In the genomic region with DNA sequence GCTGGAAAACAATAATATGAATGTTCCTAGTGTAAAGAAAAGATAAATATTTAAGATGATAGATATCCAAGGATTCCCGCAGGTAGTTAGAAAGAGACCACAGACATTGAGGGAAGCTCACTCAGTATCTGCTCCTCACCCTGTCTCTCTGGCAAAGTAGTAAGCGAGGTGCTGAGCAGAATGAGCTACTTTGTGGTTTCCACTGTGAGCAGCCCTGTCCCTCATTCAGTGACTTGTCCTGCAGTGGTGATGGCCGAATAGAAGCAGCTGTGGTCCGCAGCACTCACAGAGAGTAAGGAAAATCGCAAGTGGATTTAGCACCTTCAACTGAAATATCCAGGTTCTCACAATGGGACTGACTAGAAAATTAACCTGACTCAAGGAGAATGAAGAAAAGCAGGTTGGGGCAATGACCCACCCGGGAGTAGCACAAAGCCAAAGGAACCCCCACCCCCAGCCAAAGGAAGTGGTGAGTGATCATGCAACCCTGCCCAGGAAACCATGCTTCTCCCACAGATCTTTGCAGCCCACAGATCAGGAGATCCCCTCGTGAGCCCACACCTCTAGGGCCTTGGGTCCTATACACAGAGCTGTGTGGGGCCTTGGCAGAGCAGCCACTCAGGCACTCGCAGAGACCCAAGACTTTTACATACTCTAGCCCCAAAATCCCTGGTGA, we compare ENCODE assay signal across 1 cellular context.
TF ChIP-seq lines count a peak whose summit lies in the region.

No MANE protein-coding gene starts in this region.

TF ChIP-seq in GM12878, 131 proteins besides CTCF, POLR2A, EP300 and RAD21 (continued from another document and continues in another):
- TF ChIP-seq SIX5 (IDR thresholded peaks at IDR 0.05; ENCODE audit: low read depth, low read length, severe bottlenecking) (no peak), ESRRA (IDR thresholded peaks at IDR 0.05; ENCODE audit: low read length) (no peak), MEF2A (IDR thresholded peaks at IDR 0.05; ENCODE audit: insufficient read depth, low read depth, low read length) (no peak), NRF1 (conservative IDR thresholded peaks at IDR 0.05; ENCODE audit: low read depth, low read length) (no peak), RBBP5 (conservative IDR thresholded peaks at IDR 0.05) (no peak), SUPT20H (IDR thresholded peaks at IDR 0.05; ENCODE audit: borderline replicate concordance, control insufficient read depth, low read depth, low read length) (no peak), IKZF2 (IDR thresholded peaks at IDR 0.05) (peak in 1 of 2 experiments; percentile 15; a peak in 1 of 4 replicates), ATF7 (IDR thresholded peaks at IDR 0.05; ENCODE audit: low read depth) (no peak), BRCA1 (IDR thresholded peaks at IDR 0.05; ENCODE audit: low read depth, low read length) (no peak), SREBF1 (IDR thresholded peaks at IDR 0.05; ENCODE audit: low read length) (no peak), POLR2AphosphoS2 (IDR thresholded peaks at IDR 0.05; ENCODE audit: low read depth, low read length) (no peak), NR2C1 (IDR thresholded peaks at IDR 0.05) (no peak), YY1 (IDR thresholded peaks at IDR 0.05; ENCODE audit: low read depth, low read length) (no peak), FOXK2 (IDR thresholded peaks at IDR 0.05) (no peak), IKZF1 (conservative IDR thresholded peaks at IDR 0.05) (0 out of 2 replicates have a peak, but pooled peaks have one; percentile 22), TAF1 (IDR thresholded peaks at IDR 0.05; ENCODE audit: borderline replicate concordance, low read depth, low read length) (no peak), BACH1 (IDR thresholded peaks at IDR 0.05; ENCODE audit: borderline replicate concordance) (no peak), BMI1 (IDR thresholded peaks at IDR 0.05; ENCODE audit: borderline replicate concordance) (no peak), ZNF217 (IDR thresholded peaks at IDR 0.05) (no peak), TCF12 (IDR thresholded peaks at IDR 0.05; ENCODE audit: low read depth, low read length) (no peak), EGR1 (IDR thresholded peaks at IDR 0.05; ENCODE audit: borderline replicate concordance in 1 of 2, low read depth in 2 of 2, low read length in 2 of 2) (peak in 1 of 2 experiments; percentile 26; a peak in 1 of 3 replicates), TCF7 (IDR thresholded peaks at IDR 0.05; ENCODE audit: borderline replicate concordance) (no peak), TCF3 (IDR thresholded peaks at IDR 0.05; ENCODE audit: borderline replicate concordance, insufficient read depth, low read depth, low read length) (no peak), TARDBP (IDR thresholded peaks at IDR 0.05; ENCODE audit: borderline replicate concordance) (no peak), IRF4 (IDR thresholded peaks at IDR 0.05; ENCODE audit: low read depth, low read length) (0 out of 2 replicates have a peak, but pooled peaks have one; percentile 20), NR2C2 (IDR thresholded peaks at IDR 0.05; ENCODE audit: borderline replicate concordance, control insufficient read depth, insufficient read length, low read depth) (no peak), PML (IDR thresholded peaks at IDR 0.05; ENCODE audit: low read length) (no peak)
- TF ChIP-seq, protein P1, sequence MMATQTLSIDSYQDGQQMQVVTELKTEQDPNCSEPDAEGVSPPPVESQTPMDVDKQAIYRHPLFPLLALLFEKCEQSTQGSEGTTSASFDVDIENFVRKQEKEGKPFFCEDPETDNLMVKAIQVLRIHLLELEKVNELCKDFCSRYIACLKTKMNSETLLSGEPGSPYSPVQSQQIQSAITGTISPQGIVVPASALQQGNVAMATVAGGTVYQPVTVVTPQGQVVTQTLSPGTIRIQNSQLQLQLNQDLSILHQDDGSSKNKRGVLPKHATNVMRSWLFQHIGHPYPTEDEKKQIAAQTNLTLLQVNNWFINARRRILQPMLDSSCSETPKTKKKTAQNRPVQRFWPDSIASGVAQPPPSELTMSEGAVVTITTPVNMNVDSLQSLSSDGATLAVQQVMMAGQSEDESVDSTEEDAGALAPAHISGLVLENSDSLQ (IDR thresholded peaks at IDR 0.05), result no peak
- TF ChIP-seq, protein P2, sequence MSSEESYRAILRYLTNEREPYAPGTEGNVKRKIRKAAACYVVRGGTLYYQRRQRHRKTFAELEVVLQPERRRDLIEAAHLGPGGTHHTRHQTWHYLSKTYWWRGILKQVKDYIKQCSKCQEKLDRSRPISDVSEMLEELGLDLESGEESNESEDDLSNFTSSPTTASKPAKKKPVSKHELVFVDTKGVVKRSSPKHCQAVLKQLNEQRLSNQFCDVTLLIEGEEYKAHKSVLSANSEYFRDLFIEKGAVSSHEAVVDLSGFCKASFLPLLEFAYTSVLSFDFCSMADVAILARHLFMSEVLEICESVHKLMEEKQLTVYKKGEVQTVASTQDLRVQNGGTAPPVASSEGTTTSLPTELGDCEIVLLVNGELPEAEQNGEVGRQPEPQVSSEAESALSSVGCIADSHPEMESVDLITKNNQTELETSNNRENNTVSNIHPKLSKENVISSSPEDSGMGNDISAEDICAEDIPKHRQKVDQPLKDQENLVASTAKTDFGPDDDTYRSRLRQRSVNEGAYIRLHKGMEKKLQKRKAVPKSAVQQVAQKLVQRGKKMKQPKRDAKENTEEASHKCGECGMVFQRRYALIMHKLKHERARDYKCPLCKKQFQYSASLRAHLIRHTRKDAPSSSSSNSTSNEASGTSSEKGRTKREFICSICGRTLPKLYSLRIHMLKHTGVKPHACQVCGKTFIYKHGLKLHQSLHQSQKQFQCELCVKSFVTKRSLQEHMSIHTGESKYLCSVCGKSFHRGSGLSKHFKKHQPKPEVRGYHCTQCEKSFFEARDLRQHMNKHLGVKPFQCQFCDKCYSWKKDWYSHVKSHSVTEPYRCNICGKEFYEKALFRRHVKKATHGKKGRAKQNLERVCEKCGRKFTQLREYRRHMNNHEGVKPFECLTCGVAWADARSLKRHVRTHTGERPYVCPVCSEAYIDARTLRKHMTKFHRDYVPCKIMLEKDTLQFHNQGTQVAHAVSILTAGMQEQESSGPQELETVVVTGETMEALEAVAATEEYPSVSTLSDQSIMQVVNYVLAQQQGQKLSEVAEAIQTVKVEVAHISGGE (CRISPR knock-in tag; IDR thresholded peaks at IDR 0.05), result no peak
- TF ChIP-seq, protein P3, sequence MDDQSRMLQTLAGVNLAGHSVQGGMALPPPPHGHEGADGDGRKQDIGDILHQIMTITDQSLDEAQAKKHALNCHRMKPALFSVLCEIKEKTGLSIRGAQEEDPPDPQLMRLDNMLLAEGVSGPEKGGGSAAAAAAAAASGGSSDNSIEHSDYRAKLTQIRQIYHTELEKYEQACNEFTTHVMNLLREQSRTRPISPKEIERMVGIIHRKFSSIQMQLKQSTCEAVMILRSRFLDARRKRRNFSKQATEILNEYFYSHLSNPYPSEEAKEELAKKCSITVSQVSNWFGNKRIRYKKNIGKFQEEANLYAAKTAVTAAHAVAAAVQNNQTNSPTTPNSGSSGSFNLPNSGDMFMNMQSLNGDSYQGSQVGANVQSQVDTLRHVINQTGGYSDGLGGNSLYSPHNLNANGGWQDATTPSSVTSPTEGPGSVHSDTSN (IDR thresholded peaks at IDR 0.05; ENCODE audit: insufficient replicate concordance, low read depth, low read length), result no peak
- TF ChIP-seq, protein P4, sequence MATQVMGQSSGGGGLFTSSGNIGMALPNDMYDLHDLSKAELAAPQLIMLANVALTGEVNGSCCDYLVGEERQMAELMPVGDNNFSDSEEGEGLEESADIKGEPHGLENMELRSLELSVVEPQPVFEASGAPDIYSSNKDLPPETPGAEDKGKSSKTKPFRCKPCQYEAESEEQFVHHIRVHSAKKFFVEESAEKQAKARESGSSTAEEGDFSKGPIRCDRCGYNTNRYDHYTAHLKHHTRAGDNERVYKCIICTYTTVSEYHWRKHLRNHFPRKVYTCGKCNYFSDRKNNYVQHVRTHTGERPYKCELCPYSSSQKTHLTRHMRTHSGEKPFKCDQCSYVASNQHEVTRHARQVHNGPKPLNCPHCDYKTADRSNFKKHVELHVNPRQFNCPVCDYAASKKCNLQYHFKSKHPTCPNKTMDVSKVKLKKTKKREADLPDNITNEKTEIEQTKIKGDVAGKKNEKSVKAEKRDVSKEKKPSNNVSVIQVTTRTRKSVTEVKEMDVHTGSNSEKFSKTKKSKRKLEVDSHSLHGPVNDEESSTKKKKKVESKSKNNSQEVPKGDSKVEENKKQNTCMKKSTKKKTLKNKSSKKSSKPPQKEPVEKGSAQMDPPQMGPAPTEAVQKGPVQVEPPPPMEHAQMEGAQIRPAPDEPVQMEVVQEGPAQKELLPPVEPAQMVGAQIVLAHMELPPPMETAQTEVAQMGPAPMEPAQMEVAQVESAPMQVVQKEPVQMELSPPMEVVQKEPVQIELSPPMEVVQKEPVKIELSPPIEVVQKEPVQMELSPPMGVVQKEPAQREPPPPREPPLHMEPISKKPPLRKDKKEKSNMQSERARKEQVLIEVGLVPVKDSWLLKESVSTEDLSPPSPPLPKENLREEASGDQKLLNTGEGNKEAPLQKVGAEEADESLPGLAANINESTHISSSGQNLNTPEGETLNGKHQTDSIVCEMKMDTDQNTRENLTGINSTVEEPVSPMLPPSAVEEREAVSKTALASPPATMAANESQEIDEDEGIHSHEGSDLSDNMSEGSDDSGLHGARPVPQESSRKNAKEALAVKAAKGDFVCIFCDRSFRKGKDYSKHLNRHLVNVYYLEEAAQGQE (IDR thresholded peaks at IDR 0.05; ENCODE audit: low read depth, low read length), result no peak
- TF ChIP-seq, protein P5, sequence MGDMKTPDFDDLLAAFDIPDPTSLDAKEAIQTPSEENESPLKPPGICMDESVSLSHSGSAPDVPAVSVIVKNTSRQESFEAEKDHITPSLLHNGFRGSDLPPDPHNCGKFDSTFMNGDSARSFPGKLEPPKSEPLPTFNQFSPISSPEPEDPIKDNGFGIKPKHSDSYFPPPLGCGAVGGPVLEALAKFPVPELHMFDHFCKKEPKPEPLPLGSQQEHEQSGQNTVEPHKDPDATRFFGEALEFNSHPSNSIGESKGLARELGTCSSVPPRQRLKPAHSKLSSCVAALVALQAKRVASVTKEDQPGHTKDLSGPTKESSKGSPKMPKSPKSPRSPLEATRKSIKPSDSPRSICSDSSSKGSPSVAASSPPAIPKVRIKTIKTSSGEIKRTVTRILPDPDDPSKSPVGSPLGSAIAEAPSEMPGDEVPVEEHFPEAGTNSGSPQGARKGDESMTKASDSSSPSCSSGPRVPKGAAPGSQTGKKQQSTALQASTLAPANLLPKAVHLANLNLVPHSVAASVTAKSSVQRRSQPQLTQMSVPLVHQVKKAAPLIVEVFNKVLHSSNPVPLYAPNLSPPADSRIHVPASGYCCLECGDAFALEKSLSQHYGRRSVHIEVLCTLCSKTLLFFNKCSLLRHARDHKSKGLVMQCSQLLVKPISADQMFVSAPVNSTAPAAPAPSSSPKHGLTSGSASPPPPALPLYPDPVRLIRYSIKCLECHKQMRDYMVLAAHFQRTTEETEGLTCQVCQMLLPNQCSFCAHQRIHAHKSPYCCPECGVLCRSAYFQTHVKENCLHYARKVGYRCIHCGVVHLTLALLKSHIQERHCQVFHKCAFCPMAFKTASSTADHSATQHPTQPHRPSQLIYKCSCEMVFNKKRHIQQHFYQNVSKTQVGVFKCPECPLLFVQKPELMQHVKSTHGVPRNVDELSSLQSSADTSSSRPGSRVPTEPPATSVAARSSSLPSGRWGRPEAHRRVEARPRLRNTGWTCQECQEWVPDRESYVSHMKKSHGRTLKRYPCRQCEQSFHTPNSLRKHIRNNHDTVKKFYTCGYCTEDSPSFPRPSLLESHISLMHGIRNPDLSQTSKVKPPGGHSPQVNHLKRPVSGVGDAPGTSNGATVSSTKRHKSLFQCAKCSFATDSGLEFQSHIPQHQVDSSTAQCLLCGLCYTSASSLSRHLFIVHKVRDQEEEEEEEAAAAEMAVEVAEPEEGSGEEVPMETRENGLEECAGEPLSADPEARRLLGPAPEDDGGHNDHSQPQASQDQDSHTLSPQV (IDR thresholded peaks at IDR 0.05), result no peak
- TF ChIP-seq, protein P6, sequence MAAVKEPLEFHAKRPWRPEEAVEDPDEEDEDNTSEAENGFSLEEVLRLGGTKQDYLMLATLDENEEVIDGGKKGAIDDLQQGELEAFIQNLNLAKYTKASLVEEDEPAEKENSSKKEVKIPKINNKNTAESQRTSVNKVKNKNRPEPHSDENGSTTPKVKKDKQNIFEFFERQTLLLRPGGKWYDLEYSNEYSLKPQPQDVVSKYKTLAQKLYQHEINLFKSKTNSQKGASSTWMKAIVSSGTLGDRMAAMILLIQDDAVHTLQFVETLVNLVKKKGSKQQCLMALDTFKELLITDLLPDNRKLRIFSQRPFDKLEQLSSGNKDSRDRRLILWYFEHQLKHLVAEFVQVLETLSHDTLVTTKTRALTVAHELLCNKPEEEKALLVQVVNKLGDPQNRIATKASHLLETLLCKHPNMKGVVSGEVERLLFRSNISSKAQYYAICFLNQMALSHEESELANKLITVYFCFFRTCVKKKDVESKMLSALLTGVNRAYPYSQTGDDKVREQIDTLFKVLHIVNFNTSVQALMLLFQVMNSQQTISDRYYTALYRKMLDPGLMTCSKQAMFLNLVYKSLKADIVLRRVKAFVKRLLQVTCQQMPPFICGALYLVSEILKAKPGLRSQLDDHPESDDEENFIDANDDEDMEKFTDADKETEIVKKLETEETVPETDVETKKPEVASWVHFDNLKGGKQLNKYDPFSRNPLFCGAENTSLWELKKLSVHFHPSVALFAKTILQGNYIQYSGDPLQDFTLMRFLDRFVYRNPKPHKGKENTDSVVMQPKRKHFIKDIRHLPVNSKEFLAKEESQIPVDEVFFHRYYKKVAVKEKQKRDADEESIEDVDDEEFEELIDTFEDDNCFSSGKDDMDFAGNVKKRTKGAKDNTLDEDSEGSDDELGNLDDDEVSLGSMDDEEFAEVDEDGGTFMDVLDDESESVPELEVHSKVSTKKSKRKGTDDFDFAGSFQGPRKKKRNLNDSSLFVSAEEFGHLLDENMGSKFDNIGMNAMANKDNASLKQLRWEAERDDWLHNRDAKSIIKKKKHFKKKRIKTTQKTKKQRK (IDR thresholded peaks at IDR 0.05; ENCODE audit: low read depth, low read length), result no peak
- TF ChIP-seq, protein P7, sequence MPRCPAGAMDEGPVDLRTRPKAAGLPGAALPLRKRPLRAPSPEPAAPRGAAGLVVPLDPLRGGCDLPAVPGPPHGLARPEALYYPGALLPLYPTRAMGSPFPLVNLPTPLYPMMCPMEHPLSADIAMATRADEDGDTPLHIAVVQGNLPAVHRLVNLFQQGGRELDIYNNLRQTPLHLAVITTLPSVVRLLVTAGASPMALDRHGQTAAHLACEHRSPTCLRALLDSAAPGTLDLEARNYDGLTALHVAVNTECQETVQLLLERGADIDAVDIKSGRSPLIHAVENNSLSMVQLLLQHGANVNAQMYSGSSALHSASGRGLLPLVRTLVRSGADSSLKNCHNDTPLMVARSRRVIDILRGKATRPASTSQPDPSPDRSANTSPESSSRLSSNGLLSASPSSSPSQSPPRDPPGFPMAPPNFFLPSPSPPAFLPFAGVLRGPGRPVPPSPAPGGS (IDR thresholded peaks at IDR 0.05; ENCODE audit: borderline replicate concordance, insufficient read depth, low read depth, low read length, poor library complexity, severe bottlenecking), result no peak
- TF ChIP-seq, protein P8, sequence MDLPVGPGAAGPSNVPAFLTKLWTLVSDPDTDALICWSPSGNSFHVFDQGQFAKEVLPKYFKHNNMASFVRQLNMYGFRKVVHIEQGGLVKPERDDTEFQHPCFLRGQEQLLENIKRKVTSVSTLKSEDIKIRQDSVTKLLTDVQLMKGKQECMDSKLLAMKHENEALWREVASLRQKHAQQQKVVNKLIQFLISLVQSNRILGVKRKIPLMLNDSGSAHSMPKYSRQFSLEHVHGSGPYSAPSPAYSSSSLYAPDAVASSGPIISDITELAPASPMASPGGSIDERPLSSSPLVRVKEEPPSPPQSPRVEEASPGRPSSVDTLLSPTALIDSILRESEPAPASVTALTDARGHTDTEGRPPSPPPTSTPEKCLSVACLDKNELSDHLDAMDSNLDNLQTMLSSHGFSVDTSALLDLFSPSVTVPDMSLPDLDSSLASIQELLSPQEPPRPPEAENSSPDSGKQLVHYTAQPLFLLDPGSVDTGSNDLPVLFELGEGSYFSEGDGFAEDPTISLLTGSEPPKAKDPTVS (IDR thresholded peaks at IDR 0.05; ENCODE audit: low read depth, low read length), result no peak
